ENCODE assay signal across 19 cellular contexts in the genomic region with DNA sequence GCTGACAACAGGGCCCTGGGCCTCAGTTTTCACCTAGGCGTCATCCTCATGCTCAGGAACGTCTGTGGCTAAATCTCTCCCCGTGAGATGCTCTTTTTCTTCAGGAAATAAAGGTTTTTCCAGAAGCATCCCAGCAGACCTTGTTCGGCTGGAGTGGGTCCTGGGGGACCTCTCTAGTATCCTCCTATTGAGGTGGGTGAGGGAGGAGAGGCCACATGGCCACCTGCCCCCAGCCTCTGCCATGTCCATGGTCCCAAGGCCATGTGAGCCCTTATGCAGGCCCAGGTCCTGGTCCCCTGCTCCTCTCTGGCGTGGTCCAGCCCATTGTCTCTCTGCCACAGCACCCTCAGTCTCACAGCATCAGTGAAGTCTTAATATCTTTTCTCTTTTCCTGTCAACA. TPM values are rescaled to one million over a fixed set of nuclear protein-coding genes. Genes with fewer than 3 reads are reported as not detected.
A peak's percentile ranks its signal among the peaks of the same experiment; 100 is the strongest.
DNase-seq lines count a peak whose midpoint lies in the region; ATAC-seq, FAIRE-seq and TF ChIP-seq lines count a peak whose summit lies in the region.
"Had no signal": no experiment of that assay in that cellular context is flagged by ENCODE, and none has a peak within 500 bp of the region (broad histone marks: within the 10 kb centered on the region; RNA-seq: fewer than 3 reads in every experiment).

No MANE protein-coding gene starts in this region.

- peaks cover 3 to 14% of the 10 kb centered on the region in 2 donors for H3K9me3 Mint-ChIP-seq in stimulated activated naive CD8-positive, alpha-beta T cell treated with anti-CD3 and anti-CD28 coated beads, Interleukin-15, amount 100 ng/mL, for 72 hours

- no peak for TF ChIP-seq POLR2A in HepG2 (IDR thresholded peaks at IDR 0.05; ENCODE audit: insufficient read depth in 1 of 2, low read depth in 2 of 2, low read length in 2 of 2)

- TF ChIP-seq RAD21 in HepG2 (CRISPR knock-in tag; IDR thresholded peaks at IDR 0.05) = no peak

- H3K27ac Mint-ChIP-seq in T-helper 17 cell = no peak overlapping the region
- H3K27ac Mint-ChIP-seq in stimulated activated naive CD8-positive, alpha-beta T cell treated with anti-CD3 and anti-CD28 coated beads, Interleukin-15, amount 100 ng/mL, for 72 hours = peak overlapping the region in 1 of 2 donors; percentile 81
- H3K27ac Mint-ChIP-seq: H9 had no signal

- H3K27me3 Mint-ChIP-seq in T-helper 17 cell = no peaks in the 10 kb centered on the region
- H3K27me3 Mint-ChIP-seq in stimulated activated naive CD8-positive, alpha-beta T cell treated with anti-CD3 and anti-CD28 coated beads, Interleukin-15, amount 100 ng/mL, for 72 hours = no peaks in the 10 kb centered on the region
- H3K27me3 Mint-ChIP-seq: CD4-positive, alpha-beta memory T cell had no signal

- H3K36me3 ChIP-seq in HepG2 (replicated peaks in 1 of 2; ENCODE audit: control insufficient read depth in 1 of 2, insufficient read depth in 2 of 2, low read length in 2 of 2) = peaks cover 0 to 3% of the 10 kb centered on the region in 2 experiments; a peak in 3 of 5 replicates

- H3K79me2 ChIP-seq in HepG2 (ENCODE audit: insufficient read depth, low read length) = no peaks in the 10 kb centered on the region

- H3K9ac ChIP-seq in HepG2 (ENCODE audit: insufficient read depth, low read depth, low read length) = no peak overlapping the region

- no peaks in the 10 kb centered on the region; the same call in 1 of the 2 replicates for H4K20me1 ChIP-seq in HepG2 (ENCODE audit: insufficient read depth, low read length)

- H3K4me2 ChIP-seq in HepG2 (ENCODE audit: low read depth, low read length) = no peak overlapping the region
- H3K4me2 ChIP-seq: A549 had no signal

- H3K27ac ChIP-seq in RWPE1 = peak overlapping the region; percentile 17; the same call in 1 of the 2 replicates
- H3K27ac ChIP-seq in HepG2 (ENCODE audit: extremely low read length, insufficient read depth, low read length) = no peak overlapping the region
- H3K27ac ChIP-seq: A549, C4-2B had no signal

- TF ChIP-seq EP300 in HepG2 (IDR thresholded peaks at IDR 0.05; ENCODE audit: low read depth in 2 of 2, low read length in 2 of 2) (no peak), HepG2 (CRISPR knock-in tag; IDR thresholded peaks at IDR 0.05; ENCODE audit: borderline replicate concordance) (no peak)

- no peak for DNase-seq in RWPE1 (ENCODE audit: low spot score)
- DNase-seq in T-helper 17 cell = no peak
- DNase-seq in HepG2 (ENCODE audit: low spot score) = no peak
- DNase-seq in sciatic nerve (ENCODE audit: low spot score) = peak; percentile 25
- DNase-seq in stimulated activated CD4-positive, alpha-beta T cell treated with anti-CD3 and anti-CD28 coated beads, Interleukin-2, amount 100 ng/mL, for 24 hours = no peak
- DNase-seq in nucleus accumbens (lab: John Stamatoyannopoulos, UW) = no peak
- no peak for DNase-seq in SW 1271 (lab: John Stamatoyannopoulos, UW)
- DNase-seq in stimulated activated naive CD8-positive, alpha-beta T cell treated with anti-CD3 and anti-CD28 coated beads, Interleukin-15, amount 100 ng/mL, for 72 hours = no peak
- DNase-seq: BE2C; CD4-positive, alpha-beta memory T cell; DMS153; DMS79 treated with DMSO at 0.1 percent for 48 hours; EL; GOT3; H9 had no signal

- POLR2A ChIA-PET in RWPE1 (lab: Yijun Ruan, JAX; ENCODE audit: low non-redundant PET) = no interaction called here
- POLR2A ChIA-PET in HepG2 (lab: Yijun Ruan, JAX) = no interaction called here

- TF ChIP-seq CTCF in RWPE1 (conservative IDR thresholded peaks at IDR 0.05; ENCODE audit: low read depth) (no peak), HepG2 (CRISPR knock-in tag; IDR thresholded peaks at IDR 0.05) (no peak)

- intact Hi-C loops in HepG2 (cut with micrococcal nuclease; ENCODE audit: unreplicated experiment) = no loop called here
- intact Hi-C loops in sciatic nerve (cut with DNase I) = no loop called here

- H3K4me3 Mint-ChIP-seq in T-helper 17 cell = peak overlapping the region; percentile 43
- H3K4me3 Mint-ChIP-seq in stimulated activated naive CD8-positive, alpha-beta T cell treated with anti-CD3 and anti-CD28 coated beads, Interleukin-15, amount 100 ng/mL, for 72 hours = no peak overlapping the region
- H3K4me3 Mint-ChIP-seq: CD4-positive, alpha-beta memory T cell; H9 had no signal

- 92% methylated on average over 5 of the region's 5 CpGs for WGBS in HepG2 (ENCODE audit: low lambda C conversion rate)

- no peak for ATAC-seq in T-helper 17 cell
- ATAC-seq in HepG2 = no peak
- ATAC-seq in sciatic nerve = no peak
- ATAC-seq in stimulated activated naive CD8-positive, alpha-beta T cell treated with anti-CD3 and anti-CD28 coated beads, Interleukin-15, amount 100 ng/mL, for 72 hours = no peak
- ATAC-seq: A549 had no signal

- H3K9me3 ChIP-seq in T-helper 17 cell (ENCODE audit: control insufficient read depth, low read length, poor library complexity, severe bottlenecking) = no peaks in the 10 kb centered on the region
- no peaks in the 10 kb centered on the region for H3K9me3 ChIP-seq in HepG2 (ENCODE audit: low read length)
- H3K9me3 ChIP-seq: A549, BE2C had no signal

- in situ Hi-C loops in HepG2 (cut with HindIII; ENCODE audit: extremely low pct_ligation_motif_present, low pct_unique_long_range_greater_than_20kb) = no loop called here

- no peaks in the 10 kb centered on the region for H3K27me3 ChIP-seq in HepG2 (ENCODE audit: control insufficient read depth in 1 of 2, insufficient read depth in 2 of 2, low read length in 2 of 2)
- H3K27me3 ChIP-seq: BE2C had no signal

- peaks cover 5% of the 10 kb centered on the region for H3K36me3 Mint-ChIP-seq in T-helper 17 cell (ENCODE audit: low read depth)

- CTCF ChIA-PET in RWPE1 (lab: Yijun Ruan, JAX) = no interaction called here
- CTCF ChIA-PET in HepG2 (lab: Yijun Ruan, JAX; ENCODE audit: low intra/inter-chr PET ratio, low total read pairs) = no interaction called here

- no peaks in the 10 kb centered on the region for H3K4me1 ChIP-seq in HepG2 (ENCODE audit: insufficient read depth, low read length)
- H3K4me1 ChIP-seq: A549, BE2C had no signal

- no peak overlapping the region for H3K4me3 ChIP-seq in HepG2 (replicated peaks in 1 of 3; ENCODE audit: insufficient read depth in 1 of 3, low read depth in 2 of 3, low read length in 3 of 3)
- H3K4me3 ChIP-seq: A549 had no signal

- no peak overlapping the region for H2AFZ ChIP-seq in HepG2 (ENCODE audit: low read length)

- no peak for FAIRE-seq in HepG2 (lab: Jason Lieb, UNC)
- FAIRE-seq: A549, G401.6, GM12892 had no signal

- BruUV-seq in HepG2 (replicated peaks; lab: Mats Ljungman, UMichigan) = no TSS peak

- H3K4me1 Mint-ChIP-seq in T-helper 17 cell = peaks cover 7% of the 10 kb centered on the region
- peaks cover 8% of the 10 kb centered on the region for H3K4me1 Mint-ChIP-seq in stimulated activated naive CD8-positive, alpha-beta T cell treated with anti-CD3 and anti-CD28 coated beads, Interleukin-15, amount 100 ng/mL, for 72 hours
- H3K4me1 Mint-ChIP-seq: H9 had no signal

RNA-seq across cellular contexts. Expression of a gene that starts 22.0 kb away (rescaled TPM):
- total RNA-seq in T-helper 17 cell (10 to 100 TPM; 13.7 to 15.4 TPM), HepG2 (2016; rRNA removed; fragmentation: Illumina TruSeq; extraction: Trizol) (6.6 and 15.8 TPM in 2 replicates), sciatic nerve (13.6 TPM)
- 1.5 and 3.0 TPM in 2 replicates for total RNA-seq in HepG2 (2016; cell fraction: cytosol; rRNA removed; fragmentation: Illumina TruSeq; extraction: Trizol; ENCODE audit: low read depth)
- total RNA-seq in HepG2 (2016; cell fraction: insoluble cytoplasmic fraction; rRNA removed; fragmentation: Illumina TruSeq; extraction: Trizol) = 6.8 and 15.6 TPM in 2 replicates
- total RNA-seq in HepG2 (2016; cell fraction: membrane; rRNA removed; fragmentation: Illumina TruSeq; extraction: Trizol) = 6.4 and 10.5 TPM in 2 replicates
- 10.6 and 14.2 TPM in 2 replicates for total RNA-seq in HepG2 (2016; cell fraction: nucleus; rRNA removed; fragmentation: Illumina TruSeq; extraction: Trizol)
- polyA plus RNA-seq in HepG2 (2011; rRNA removed) = 7.8 and 9.5 TPM in 2 replicates
- 5.9 and 6.1 TPM in 2 replicates for polyA plus RNA-seq in HepG2 (2011; cell fraction: cytosol; rRNA removed)
- 25.1 and 26.7 TPM in 2 replicates for polyA plus RNA-seq in HepG2 (2011; cell fraction: nucleus; rRNA removed)
- polyA plus RNA-seq in HepG2 (2012) = 9.4 and 10.0 TPM in 2 replicates
- polyA plus RNA-seq in HepG2 (2016; cell fraction: cytosol; fragmentation: Illumina TruSeq; extraction: Trizol; ENCODE audit: low read depth) = 2.9 and 3.3 TPM in 2 replicates
- polyA plus RNA-seq in HepG2 (2016; cell fraction: insoluble cytoplasmic fraction; fragmentation: Illumina TruSeq; extraction: Trizol; ENCODE audit: low read depth) = 6.1 and 6.8 TPM in 2 replicates
- 5.6 and 6.9 TPM in 2 replicates for polyA plus RNA-seq in HepG2 (2016; cell fraction: membrane; fragmentation: Illumina TruSeq; extraction: Trizol; ENCODE audit: low read depth)
- 26.3 and 30.4 TPM in 2 replicates for polyA plus RNA-seq in HepG2 (2016; cell fraction: nucleus; fragmentation: Illumina TruSeq; extraction: Trizol; ENCODE audit: insufficient read depth, low read depth)
- polyA minus RNA-seq in HepG2 (2011; rRNA and poly(A)+ RNA removed; ENCODE audit: low replicate concordance) = 5.8 and 12.8 TPM in 2 replicates
- 5.7 and 7.1 TPM in 2 replicates for polyA minus RNA-seq in HepG2 (2011; cell fraction: cytosol; rRNA and poly(A)+ RNA removed)
- polyA minus RNA-seq in HepG2 (2011; cell fraction: nucleus; rRNA and poly(A)+ RNA removed) = 3.4 and 4.5 TPM in 2 replicates

RNA-seq across cellular contexts. Expression of a gene that starts 22.2 kb away (rescaled TPM):
- 10 to 100 TPM; 28.1 to 36.7 TPM for total RNA-seq in T-helper 17 cell
- total RNA-seq in HepG2 (2016; rRNA removed; fragmentation: Illumina TruSeq; extraction: Trizol) = 19.6 and 44.7 TPM in 2 replicates
- 22.4 and 24.2 TPM in 2 replicates for total RNA-seq in HepG2 (2016; cell fraction: cytosol; rRNA removed; fragmentation: Illumina TruSeq; extraction: Trizol; ENCODE audit: low read depth)
- total RNA-seq in HepG2 (2016; cell fraction: insoluble cytoplasmic fraction; rRNA removed; fragmentation: Illumina TruSeq; extraction: Trizol) = 18.8 and 46.8 TPM in 2 replicates
- total RNA-seq in HepG2 (2016; cell fraction: membrane; rRNA removed; fragmentation: Illumina TruSeq; extraction: Trizol) = 27.6 and 29.9 TPM in 2 replicates
- 35.5 and 40.6 TPM in 2 replicates for total RNA-seq in HepG2 (2016; cell fraction: nucleus; rRNA removed; fragmentation: Illumina TruSeq; extraction: Trizol)
- 17.2 and 20.2 TPM in 2 replicates for polyA plus RNA-seq in HepG2 (2011; rRNA removed)
- polyA plus RNA-seq in HepG2 (2011; cell fraction: cytosol; rRNA removed) = 16.7 and 25.6 TPM in 2 replicates
- 44.2 and 48.8 TPM in 2 replicates for polyA plus RNA-seq in HepG2 (2011; cell fraction: nucleus; rRNA removed)
- polyA plus RNA-seq in HepG2 (2012) = 9.4 and 10.2 TPM in 2 replicates
- polyA plus RNA-seq in HepG2 (2016; cell fraction: cytosol; fragmentation: Illumina TruSeq; extraction: Trizol; ENCODE audit: low read depth) = 25.8 and 29.9 TPM in 2 replicates
- polyA plus RNA-seq in HepG2 (2016; cell fraction: insoluble cytoplasmic fraction; fragmentation: Illumina TruSeq; extraction: Trizol; ENCODE audit: low read depth) = 22.7 and 25.1 TPM in 2 replicates
- 26.9 and 27.0 TPM in 2 replicates for polyA plus RNA-seq in HepG2 (2016; cell fraction: membrane; fragmentation: Illumina TruSeq; extraction: Trizol; ENCODE audit: low read depth)
- polyA plus RNA-seq in HepG2 (2016; cell fraction: nucleus; fragmentation: Illumina TruSeq; extraction: Trizol; ENCODE audit: insufficient read depth, low read depth) = 89.1 and 100 TPM in 2 replicates
- 6.9 and 14.7 TPM in 2 replicates for polyA minus RNA-seq in HepG2 (2011; rRNA and poly(A)+ RNA removed; ENCODE audit: low replicate concordance)
- 4.4 and 5.2 TPM in 2 replicates for polyA minus RNA-seq in HepG2 (2011; cell fraction: cytosol; rRNA and poly(A)+ RNA removed)
- polyA minus RNA-seq in HepG2 (2011; cell fraction: nucleus; rRNA and poly(A)+ RNA removed) = 4.5 and 4.7 TPM in 2 replicates
- total RNA-seq in sciatic nerve = 35.8 TPM

RNA-seq across cellular contexts. Expression of a gene that starts 42.6 kb away (rescaled TPM):
- 10 to 100 TPM; 15.4 to 20.4 TPM for total RNA-seq in T-helper 17 cell
- total RNA-seq in HepG2 (2016; rRNA removed; fragmentation: Illumina TruSeq; extraction: Trizol) = 9.6 and 11.9 TPM in 2 replicates
- 0.91 and 1.3 TPM in 2 replicates for total RNA-seq in HepG2 (2016; cell fraction: cytosol; rRNA removed; fragmentation: Illumina TruSeq; extraction: Trizol; ENCODE audit: low read depth)
- 9.6 and 9.7 TPM in 2 replicates for total RNA-seq in HepG2 (2016; cell fraction: insoluble cytoplasmic fraction; rRNA removed; fragmentation: Illumina TruSeq; extraction: Trizol)
- 5.5 TPM in 2 replicates for total RNA-seq in HepG2 (2016; cell fraction: membrane; rRNA removed; fragmentation: Illumina TruSeq; extraction: Trizol)
- total RNA-seq in HepG2 (2016; cell fraction: nucleus; rRNA removed; fragmentation: Illumina TruSeq; extraction: Trizol) = 8.0 and 9.8 TPM in 2 replicates
- polyA plus RNA-seq in HepG2 (2011; rRNA removed) = 5.4 and 6.0 TPM in 2 replicates
- polyA plus RNA-seq in HepG2 (2011; cell fraction: cytosol; rRNA removed) = 4.8 and 5.6 TPM in 2 replicates
- polyA plus RNA-seq in HepG2 (2011; cell fraction: nucleus; rRNA removed) = 9.9 and 11.1 TPM in 2 replicates
- polyA plus RNA-seq in HepG2 (2012) = 9.9 and 11.2 TPM in 2 replicates
- 0.43 and 0.49 TPM in 2 replicates for polyA plus RNA-seq in HepG2 (2016; cell fraction: cytosol; fragmentation: Illumina TruSeq; extraction: Trizol; ENCODE audit: low read depth)
- 9.0 and 10.5 TPM in 2 replicates for polyA plus RNA-seq in HepG2 (2016; cell fraction: insoluble cytoplasmic fraction; fragmentation: Illumina TruSeq; extraction: Trizol; ENCODE audit: low read depth)
- polyA plus RNA-seq in HepG2 (2016; cell fraction: membrane; fragmentation: Illumina TruSeq; extraction: Trizol; ENCODE audit: low read depth) = 2.4 and 2.7 TPM in 2 replicates
- 13.2 and 13.5 TPM in 2 replicates for polyA plus RNA-seq in HepG2 (2016; cell fraction: nucleus; fragmentation: Illumina TruSeq; extraction: Trizol; ENCODE audit: insufficient read depth, low read depth)
- polyA minus RNA-seq in HepG2 (2011; rRNA and poly(A)+ RNA removed; ENCODE audit: low replicate concordance) = 7.8 and 12.8 TPM in 2 replicates
- 8.8 and 10.3 TPM in 2 replicates for polyA minus RNA-seq in HepG2 (2011; cell fraction: cytosol; rRNA and poly(A)+ RNA removed)
- polyA minus RNA-seq in HepG2 (2011; cell fraction: nucleus; rRNA and poly(A)+ RNA removed) = 12.1 and 13.2 TPM in 2 replicates
- 8.0 TPM for total RNA-seq in sciatic nerve
